In genomic region chr13:44142911-44143665, GRCh38 we compare ENCODE assay signal across 9 cellular contexts.
A peak's percentile ranks its signal among the peaks of the same experiment; 100 is the strongest.
DNase-seq lines count a peak whose midpoint lies in the region; ATAC-seq, FAIRE-seq and TF ChIP-seq lines count a peak whose summit lies in the region.
"Had no signal": no experiment of that assay in that cellular context is flagged by ENCODE, and none has a peak within 500 bp of the region (broad histone marks: within the 10 kb centered on the region; RNA-seq: fewer than 3 reads in every experiment).

No MANE protein-coding gene starts in this region.

- peak overlapping the region; percentile 53 to 70; a peak in 3 of 4 replicates for H3K4me3 ChIP-seq in Panc1 (ENCODE audit: low read depth in 2 of 2, low read length in 2 of 2)
- H3K4me3 ChIP-seq in pancreas: peak overlapping the region in 3 of 4 donors; percentile 29 to 55 (median 49)

- intact Hi-C loops in Panc1 (cut with micrococcal nuclease; ENCODE audit: unreplicated experiment): no loop called here
- intact Hi-C loops in pancreas (cut with DNase I): no loop called here

- BruUV-seq in Panc1 (replicated peaks; lab: Mats Ljungman, UMichigan): no TSS peak

- CTCF ChIA-PET in Panc1 (lab: Charles Lee): no interaction called here

- ATAC-seq in Panc1 (no peak), pancreas (no peak)

- H3K9me3 ChIP-seq in Panc1 (ENCODE audit: control insufficient read depth, insufficient read depth, low read depth, low read length) (no peaks in the 10 kb centered on the region), pancreas (no peaks in the 10 kb centered on the region)

- no peak for TF ChIP-seq POLR2A in GM12892 (IDR thresholded peaks at IDR 0.05; ENCODE audit: low read depth, low read length)

- H3K36me3 ChIP-seq in Panc1 (ENCODE audit: control insufficient read depth, insufficient read depth, low read length) (no peaks in the 10 kb centered on the region), pancreas (no peaks in the 10 kb centered on the region)

- no peak for TF ChIP-seq CTCF in Panc1 (IDR thresholded peaks at IDR 0.05)
- no peak for TF ChIP-seq CTCF in pancreas (IDR thresholded peaks at IDR 0.05)

- peak overlapping the region; percentile 87; the same call in 1 of the 2 replicates for H3K27ac ChIP-seq in Panc1 (ENCODE audit: low read length)
- H3K27ac ChIP-seq in epithelial cell of prostate: peak overlapping the region; percentile 92
- H3K27ac ChIP-seq in pancreas: no peak overlapping the region

- no peak for DNase-seq in GM12892 (ENCODE audit: insufficient read length)
- DNase-seq in Panc1 (ENCODE audit: low read depth, low spot score): no peak
- DNase-seq in epithelial cell of prostate (ENCODE audit: low read depth, low spot score): no peak
- no peak for DNase-seq in pancreas
- DNase-seq in cerebellum (ENCODE audit: low spot score): no peak
- DNase-seq in NCI-H1092 treated with DMSO at 0.1 percent for 48 hours (lab: John Stamatoyannopoulos, UW): no peak
- DNase-seq in NCI-H69 (lab: John Stamatoyannopoulos, UW): no peak
- no peak for DNase-seq in stimulated activated CD4-positive, alpha-beta T cell treated with anti-CD3 and anti-CD28 coated beads, Interleukin-2, amount 100 ng/mL, for 24 hours

- in situ Hi-C loops in Panc1 (cut with HindIII; ENCODE audit: low pct_unique_long_range_greater_than_20kb, low sequenced_read_pairs): no loop called here

- POLR2A ChIA-PET in Panc1 (lab: Charles Lee): no interaction called here

- 33 to 45% methylated on average over 4 of the region's 4 CpGs for WGBS in pancreas, 2 donors

- peaks cover 5% of the 10 kb centered on the region; the same call in 1 of the 2 replicates for H3K4me1 ChIP-seq in Panc1 (ENCODE audit: control insufficient read depth, insufficient read depth, low read length)
- peaks cover 4 to 6% (median 5%) of the 10 kb centered on the region in 3 donors for H3K4me1 ChIP-seq in pancreas

- FAIRE-seq in GM12892 (lab: Jason Lieb, UNC) (peak; percentile 54), pancreas (lab: Jason Lieb, UNC) (no peak)
- FAIRE-seq: TTC549 had no signal

- H3K27me3 ChIP-seq in Panc1 (ENCODE audit: control insufficient read depth, insufficient read depth, low read length): 0 out of 2 replicates have a peak, but pooled peaks cover 2% of the 10 kb centered on the region
- no peaks in the 10 kb centered on the region for H3K27me3 ChIP-seq in pancreas

Comparison
In these comparisons a context has a peak if more than half of its experiments do, and no peak if none do; other contexts are left out.
1. H3K27ac ChIP-seq: peak in Panc1 (single experiment) and epithelial cell of prostate (single experiment); none in pancreas (0 of 4).